ENCODE assay signal across 24 cellular contexts in the genomic region with DNA sequence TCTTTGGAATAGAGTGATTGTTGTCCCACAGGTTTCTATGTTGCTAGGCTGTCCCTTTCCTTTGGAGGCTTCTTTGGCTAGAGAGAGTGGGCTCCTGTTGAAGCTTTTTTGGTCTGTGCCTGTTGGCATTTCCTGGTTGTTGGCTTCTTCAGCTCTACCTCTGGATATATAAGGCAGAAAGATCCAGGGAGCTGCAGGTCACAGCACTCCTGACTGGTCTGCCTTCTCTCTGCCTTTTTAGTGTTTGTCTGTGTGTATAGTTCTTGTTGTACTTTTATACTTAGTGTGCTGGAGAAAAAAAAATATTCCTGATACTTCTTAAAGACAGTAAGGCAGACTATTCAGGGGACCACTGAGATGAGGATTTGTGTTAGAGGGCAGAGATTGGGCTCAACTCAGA.
DNase-seq lines count a peak whose midpoint lies in the region; ATAC-seq, FAIRE-seq and TF ChIP-seq lines count a peak whose summit lies in the region.
"Had no signal": no experiment of that assay in that cellular context is flagged by ENCODE, and none has a peak within 500 bp of the region (broad histone marks: within the 10 kb centered on the region; RNA-seq: fewer than 3 reads in every experiment).

No MANE protein-coding gene starts in this region.

- DNase-seq in ACHN: peak; percentile 36
- peak; percentile 46 for DNase-seq in Caki2 (ENCODE audit: low read depth)
- DNase-seq in RKO (ENCODE audit: low spot score): peak; percentile 32
- peak; percentile 22 for DNase-seq in iPS DF 4.7 (ENCODE audit: extremely low read depth, low spot score)
- DNase-seq in GM12892 (ENCODE audit: insufficient read length): no peak
- no peak for DNase-seq in cerebellum (ENCODE audit: low spot score)
- DNase-seq: activated CD4-positive, alpha-beta T cell treated with anti-CD3 and anti-CD28 coated beads for 36 hours; activated CD8-positive, alpha-beta memory T cell treated with anti-CD3 and anti-CD28 coated beads for 24 hours; activated gamma-delta T cell treated with Interleukin-2 at 50 U/mL for 16 hours; activated naive CD8-positive, alpha-beta T cell treated with anti-CD3 and anti-CD28 coated beads, Interleukin-2, amount 50 U/mL, for 24 hours; activated T-cell treated with anti-CD3 and anti-CD28 coated beads, Interleukin-2, amount 50 U/mL, for 1 hour; effector memory CD8-positive, alpha-beta T cell; foreskin melanocyte; GOT3; islet precursor cell; lower lobe of right lung; MV-4-11; NCI-H187; NCI-H446; Peyer's patch; sigmoid colon; stimulated activated CD4-positive, alpha-beta T cell treated with anti-CD3 and anti-CD28 coated beads, Interleukin-15, amount 100 ng/mL, for 24 hours had no signal

- no peak for TF ChIP-seq POLR2A in GM12892 (IDR thresholded peaks at IDR 0.05; ENCODE audit: low read depth, low read length)

- no peak for ATAC-seq in HG03139 (IDR thresholded peaks at IDR 0.05; ENCODE audit: unreplicated experiment)
- ATAC-seq: activated CD4-positive, alpha-beta T cell treated with anti-CD3 and anti-CD28 coated beads for 36 hours; activated naive CD8-positive, alpha-beta T cell treated with anti-CD3 and anti-CD28 coated beads, Interleukin-2, amount 50 U/mL, for 24 hours; effector memory CD8-positive, alpha-beta T cell; lower lobe of right lung had no signal

- in situ Hi-C loops in ACHN (cut with HindIII; ENCODE audit: low pct_ligation_motif_present, low pct_unique_long_range_greater_than_20kb, low sequenced_read_pairs) (no loop called here), Caki2 (cut with HindIII; ENCODE audit: low pct_unique_long_range_greater_than_20kb, low sequenced_read_pairs) (no loop called here)

- FAIRE-seq in GM12892 (lab: Jason Lieb, UNC): no peak
- FAIRE-seq: G401.6 had no signal

Comparison
In these comparisons a context has a peak if more than half of its experiments do, and no peak if none do; other contexts are left out.
1. DNase-seq: peak in ACHN (single experiment), Caki2 (single experiment), RKO (single experiment) and iPS DF 4.7 (single experiment); none in GM12892 (single experiment) and cerebellum (single experiment).